Comparison of ENCODE assay signal across 7 cellular contexts in the genomic region with DNA sequence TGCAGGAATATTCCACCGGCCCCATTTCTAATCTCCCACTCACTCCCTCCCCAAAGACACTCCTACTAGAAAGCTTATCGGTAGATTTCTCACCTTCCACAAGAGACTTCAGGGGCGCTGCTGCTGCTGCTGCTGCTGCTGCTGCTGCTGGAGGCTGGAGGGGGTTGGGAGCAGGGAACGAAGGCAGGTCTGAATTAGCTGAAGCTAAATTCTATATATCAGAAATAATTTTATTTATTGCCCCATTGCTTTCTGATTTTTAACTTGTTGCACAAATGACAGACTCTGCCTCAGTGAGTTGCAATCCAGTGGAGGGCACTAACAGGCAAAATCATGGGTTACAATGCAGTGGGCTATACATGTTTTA.
DNase-seq lines count a peak whose midpoint lies in the region; ATAC-seq and TF ChIP-seq lines count a peak whose summit lies in the region.

No MANE protein-coding gene starts in this region.

- DNase-seq in NCI-H524 treated with DMSO at 0.1 percent for 48 hours (lab: John Stamatoyannopoulos, UW) (peak; percentile 61), brain microvascular endothelial cell (no peak), kidney glomerular epithelial cell (lab: John Stamatoyannopoulos, UW) (peak; percentile 61)

- H3K4me3 ChIP-seq in brain microvascular endothelial cell (ENCODE audit: low read depth, low read length) (peak overlapping the region; percentile 63), stomach smooth muscle (ENCODE audit: low read length in 2 of 2) (peak overlapping the region; percentile 81)

- in situ Hi-C loops in brain microvascular endothelial cell (cut with HindIII; ENCODE audit: low pct_ligation_motif_present, low sequenced_read_pairs), result no loop called here

- peak; percentile 29 for ATAC-seq in GM18511 (IDR thresholded peaks at IDR 0.05; ENCODE audit: unreplicated experiment)
- peak; percentile 23 for ATAC-seq in HG02870 (IDR thresholded peaks at IDR 0.05; ENCODE audit: unreplicated experiment)
- no peak for ATAC-seq in HG03469 (IDR thresholded peaks at IDR 0.05; ENCODE audit: unreplicated experiment)

- peaks cover 14% of the 10 kb centered on the region for H3K4me1 ChIP-seq in stomach smooth muscle (ENCODE audit: control insufficient read depth, insufficient read depth, low read length)

- H3K27ac ChIP-seq in brain microvascular endothelial cell (no peak overlapping the region), stomach smooth muscle (ENCODE audit: low read length) (peak overlapping the region; percentile 89)

- H3K36me3 ChIP-seq in brain microvascular endothelial cell (replicated peaks), result no peaks in the 10 kb centered on the region
- H3K36me3 ChIP-seq in stomach smooth muscle (ENCODE audit: control insufficient read depth in 2 of 2, insufficient read depth in 2 of 2, low read length in 2 of 2), result no peaks in the 10 kb centered on the region

- peak overlapping the region; percentile 55 to 58 for H3K9ac ChIP-seq in stomach smooth muscle (ENCODE audit: low read length in 2 of 2)

- no peak for TF ChIP-seq CTCF in brain microvascular endothelial cell (IDR thresholded peaks at IDR 0.05; ENCODE audit: low read depth, low read length, missing control alignments)

- H3K27me3 ChIP-seq in brain microvascular endothelial cell (replicated peaks) (no peaks in the 10 kb centered on the region), stomach smooth muscle (ENCODE audit: control insufficient read depth in 1 of 2, insufficient read depth in 2 of 2, low read length in 2 of 2) (no peaks in the 10 kb centered on the region)

- no peaks in the 10 kb centered on the region for H3K9me3 ChIP-seq in stomach smooth muscle (ENCODE audit: control insufficient read depth in 2 of 2, low read length in 2 of 2)
